In the genomic region with DNA sequence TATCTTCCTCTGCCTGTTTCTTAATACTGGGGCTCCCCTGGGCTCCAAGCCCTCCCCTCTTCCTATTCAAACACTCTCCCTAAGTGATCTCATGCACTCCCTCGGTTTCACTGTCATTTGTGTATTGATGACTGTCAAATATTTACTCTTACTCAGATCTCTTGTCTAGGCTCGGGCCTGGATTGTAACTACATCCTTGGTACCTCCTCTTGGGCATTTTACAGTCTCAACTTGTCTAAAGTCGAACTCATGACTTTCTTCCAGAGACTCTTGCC, we compare ENCODE assay signal across 24 cellular contexts.
DNase-seq lines count a peak whose midpoint lies in the region; ATAC-seq, FAIRE-seq and TF ChIP-seq lines count a peak whose summit lies in the region.
"Had no signal": no experiment of that assay in that cellular context is flagged by ENCODE, and none has a peak within 500 bp of the region (broad histone marks: within the 10 kb centered on the region; RNA-seq: fewer than 3 reads in every experiment).

No MANE protein-coding gene starts in this region.

- peak overlapping the region; percentile 7; the same call in 1 of the 3 replicates for H3K4me2 ChIP-seq in A549
- H3K4me2 ChIP-seq: neural progenitor cell had no signal

- no peak for FAIRE-seq in A549 (lab: Jason Lieb, UNC)
- FAIRE-seq: astrocyte, D721Med, pancreas, RCC 7860 had no signal

- peak; percentile 30 to 54; a peak in 3 of 6 replicates for ATAC-seq in A549
- no peak for ATAC-seq in HG03520 (IDR thresholded peaks at IDR 0.05; ENCODE audit: unreplicated experiment)
- no peak for ATAC-seq in left lung
- ATAC-seq: pancreas had no signal

- no peaks in the 10 kb centered on the region for H3K27me3 ChIP-seq in esophagus muscularis mucosa
- H3K27me3 ChIP-seq in left lung = no peaks in the 10 kb centered on the region
- H3K27me3 ChIP-seq: neural progenitor cell, pancreas had no signal

- intact Hi-C loops in esophagus muscularis mucosa (cut with DNase I) = no loop called here
- intact Hi-C loops in left lung (cut with DNase I) = no loop called here

- H3K9me3 ChIP-seq in A549 = no peaks in the 10 kb centered on the region
- H3K9me3 ChIP-seq in esophagus muscularis mucosa = no peaks in the 10 kb centered on the region
- H3K9me3 ChIP-seq in left lung = no peaks in the 10 kb centered on the region
- H3K9me3 ChIP-seq: pancreas had no signal

- no peaks in the 10 kb centered on the region for H3K36me3 ChIP-seq in esophagus muscularis mucosa
- H3K36me3 ChIP-seq in left lung = no peaks in the 10 kb centered on the region
- H3K36me3 ChIP-seq: neural progenitor cell, pancreas had no signal

- 10% methylated on average over 3 of the region's 3 CpGs for WGBS in A549 (ENCODE audit: missing lambda C conversion rate)
- 77% methylated on average over 3 of the region's 3 CpGs for WGBS in esophagus muscularis mucosa

- peak; percentile 3 to 25 for DNase-seq in A549 (ENCODE audit: low read depth in 1 of 2, low spot score in 1 of 2)
- peak; percentile 19 for DNase-seq in HuH-7.5 (ENCODE audit: low spot score)
- peak; percentile 46 for DNase-seq in NCI-H748 treated with DMSO at 0.1 percent for 48 hours (lab: John Stamatoyannopoulos, UW)
- DNase-seq in esophagus muscularis mucosa (ENCODE audit: extremely low spot score) = peak; percentile 62
- DNase-seq in activated naive CD4-positive, alpha-beta T cell (lab: John Stamatoyannopoulos, UW) = no peak
- DNase-seq in DMS 273 treated with DMSO at 0.1 percent for 48 hours (lab: John Stamatoyannopoulos, UW) = no peak
- no peak for DNase-seq in left lung
- DNase-seq: activated gamma-delta T cell; activated naive CD8-positive, alpha-beta T cell treated with anti-CD3 and anti-CD28 coated beads, Interleukin-2, amount 10 ng/mL, durations not matched to agents 7 days and 5 days; activated T-cell treated with anti-CD3 and anti-CD28 coated beads, Interleukin-2, amount 50 U/mL, for 24 hours; CD4-positive, alpha-beta T cell; effector memory CD4-positive, alpha-beta T cell; NCI-H1436; NK-92 treated with Interleukin-12 subunit alpha and Interleukin-12 subunit beta, amount 100 ng/mL, for 24 hours; pancreas; retina; SIG-M5; stimulated activated naive CD4-positive, alpha-beta T cell had no signal

- TF ChIP-seq CTCF in A549 (IDR thresholded peaks at IDR 0.05) (no peak), esophagus muscularis mucosa (IDR thresholded peaks at IDR 0.05) (no peak), left lung (IDR thresholded peaks at IDR 0.05) (no peak)

- no peak for TF ChIP-seq EP300 in A549 (IDR thresholded peaks at IDR 0.05)
- TF ChIP-seq EP300 in esophagus muscularis mucosa (IDR thresholded peaks at IDR 0.05) = no peak

- H3K4me1 ChIP-seq in A549 (peaks cover 17% of the 10 kb centered on the region), esophagus muscularis mucosa (no peaks in the 10 kb centered on the region), left lung (peaks cover 0 to 13% of the 10 kb centered on the region in 2 donors)

- TF ChIP-seq RAD21 in A549 (conservative IDR thresholded peaks at IDR 0.05 in 1 of 2, IDR thresholded peaks at IDR 0.05 in 1 of 2) = no peak

- H3K4me3 ChIP-seq in A549 (no peak overlapping the region), esophagus muscularis mucosa (no peak overlapping the region), left lung (no peak overlapping the region)
- H3K4me3 ChIP-seq: coronary artery, neural progenitor cell, pancreas had no signal

- POLR2A ChIA-PET in A549 (lab: Yijun Ruan, JAX) = no interaction called here

- H3K27ac ChIP-seq in A549 (0 out of 6 replicates have a peak overlapping the region, but pooled peaks of 1 of the 2 experiments have one; percentile 40), esophagus muscularis mucosa (replicated peaks in 1 of 4) (no peak overlapping the region), left lung (no peak overlapping the region)
- H3K27ac ChIP-seq: coronary artery, neural progenitor cell, pancreas had no signal

- TF ChIP-seq POLR2A in A549 (IDR thresholded peaks at IDR 0.05; ENCODE audit: low read length) = no peak
- TF ChIP-seq POLR2A in esophagus muscularis mucosa (IDR thresholded peaks at IDR 0.05; ENCODE audit: low read depth) = no peak

- CTCF ChIA-PET in A549 (lab: Yijun Ruan, JAX) = no interaction called here

TF ChIP-seq in A549, 52 proteins besides CTCF, POLR2A, EP300 and RAD21:
- TF ChIP-seq KDM1A (IDR thresholded peaks at IDR 0.05; ENCODE audit: low read depth) = no peak
- TF ChIP-seq CHD4 (IDR thresholded peaks at IDR 0.05; ENCODE audit: borderline replicate concordance) = no peak
- no peak for TF ChIP-seq JUNB (IDR thresholded peaks at IDR 0.05)
- TF ChIP-seq MAX (IDR thresholded peaks at IDR 0.05) = no peak
- TF ChIP-seq PBX3 (IDR thresholded peaks at IDR 0.05) = no peak
- TF ChIP-seq HEYL (CRISPR knock-in tag; IDR thresholded peaks at IDR 0.05) = no peak

Comparison
In these comparisons a context has a peak if more than half of its experiments do, and no peak if none do; other contexts are left out.
1. ATAC-seq: peak in A549 (2 of 2); none in HG03520 (single experiment) and left lung (single experiment).
2. DNase-seq: peak in A549 (2 of 2), HuH-7.5 (single experiment), NCI-H748 treated with DMSO at 0.1 percent for 48 hours (single experiment) and esophagus muscularis mucosa (single experiment); none in activated naive CD4-positive, alpha-beta T cell (0 of 4), DMS 273 treated with DMSO at 0.1 percent for 48 hours (single experiment) and left lung (0 of 2).